ENCODE assay signal across 6 cellular contexts in the genomic region with DNA sequence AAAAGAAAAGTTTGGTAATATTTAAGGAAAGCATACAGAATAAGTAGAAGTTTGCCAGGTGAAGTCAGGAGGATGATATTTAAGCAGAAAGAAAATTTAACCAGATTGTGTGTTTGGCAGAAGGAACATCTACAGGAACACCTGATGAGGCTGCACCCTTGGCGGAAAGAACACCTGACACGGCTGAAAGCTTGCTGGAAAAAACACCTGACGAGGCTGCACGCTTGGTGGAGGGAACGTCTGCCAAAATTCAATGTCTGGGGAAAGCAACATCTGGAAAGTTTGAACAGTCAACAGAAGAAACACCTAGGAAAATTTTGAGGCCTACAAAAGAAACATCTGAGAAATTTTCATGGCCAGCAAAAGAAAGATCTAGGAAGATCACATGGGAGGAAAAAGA. TPM values are rescaled to one million over a fixed set of nuclear protein-coding genes. Genes with fewer than 3 reads are reported as not detected.
"Had no signal": no experiment of that assay in that cellular context is flagged by ENCODE, and none has a peak within 500 bp of the region (broad histone marks: within the 10 kb centered on the region; RNA-seq: fewer than 3 reads in every experiment).

No MANE protein-coding gene starts in this region.

RNA-seq across cellular contexts. Expression of gene ANKRD30B, which starts 15.6 kb away (rescaled TPM):
- polyA plus RNA-seq: hepatocyte, immature natural killer cell, keratinocyte, liver, lung, mammary epithelial cell had no signal
